Comparison of ENCODE assay signal across 18 cellular contexts in the genomic region with DNA sequence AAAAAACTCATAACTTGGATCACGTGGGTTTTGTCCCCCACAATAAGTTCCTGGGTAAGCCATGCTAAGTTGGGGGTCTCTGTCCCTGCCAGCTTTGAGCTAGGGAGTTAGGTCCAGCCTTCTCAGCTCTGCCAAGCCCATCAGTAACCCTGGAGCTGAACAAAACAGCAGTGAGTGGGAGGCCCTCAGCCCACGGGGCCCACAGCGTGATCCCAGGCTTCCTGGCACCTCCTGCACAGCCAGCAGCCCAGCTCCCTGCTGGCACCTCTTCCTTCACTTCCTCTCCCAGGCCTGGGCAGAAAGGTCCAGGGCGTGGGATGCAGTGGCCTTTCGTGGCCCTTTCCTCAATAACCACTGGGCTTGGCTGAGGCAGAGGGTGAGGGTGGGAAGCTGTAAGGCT. TPM values are rescaled to one million over a fixed set of nuclear protein-coding genes. Genes with fewer than 3 reads are reported as not detected.
DNase-seq lines count a peak whose midpoint lies in the region; ATAC-seq and TF ChIP-seq lines count a peak whose summit lies in the region.
"Had no signal": no experiment of that assay in that cellular context is flagged by ENCODE, and none has a peak within 500 bp of the region (broad histone marks: within the 10 kb centered on the region; RNA-seq: fewer than 3 reads in every experiment).

No MANE protein-coding gene starts in this region.

- no peak overlapping the region for H2BK5ac ChIP-seq in trophoblast cell (ENCODE audit: low read depth, low read length, poor library complexity)

- peaks cover 26% of the 10 kb centered on the region for H3K36me3 Mint-ChIP-seq in nephron progenitor cell (ENCODE audit: low read depth)

- no peak overlapping the region for H3K23ac ChIP-seq in trophoblast cell (ENCODE audit: low read length)

- H3K27ac ChIP-seq in esophagus muscularis mucosa (replicated peaks in 1 of 4) (peak overlapping the region in 3 of 4 donors; percentile 5 to 77 (median 67)), transverse colon (peak overlapping the region; percentile 68 to 87 (median 77)), trophoblast cell (ENCODE audit: low read depth, low read length) (no peak overlapping the region), PC-9 (no peak overlapping the region)
- H3K27ac ChIP-seq: gastrocnemius medialis, psoas muscle, RWPE1 had no signal

- H4K8ac ChIP-seq in trophoblast cell (ENCODE audit: low read depth, low read length): no peak overlapping the region

- H3K9me2 ChIP-seq in PC-9 (ENCODE audit: insufficient read depth): no peaks in the 10 kb centered on the region

- H3K27me3 ChIP-seq in esophagus muscularis mucosa: no peaks in the 10 kb centered on the region
- H3K27me3 ChIP-seq in transverse colon: no peaks in the 10 kb centered on the region
- no peaks in the 10 kb centered on the region for H3K27me3 ChIP-seq in trophoblast cell (ENCODE audit: insufficient read depth, low read length)
- no peaks in the 10 kb centered on the region for H3K27me3 ChIP-seq in PC-9 (ENCODE audit: insufficient read depth, low read depth)
- H3K27me3 ChIP-seq: tibial artery had no signal

- no peak overlapping the region for H3K14ac ChIP-seq in trophoblast cell (ENCODE audit: low read length)

- peaks cover 3% of the 10 kb centered on the region for H3K9me3 Mint-ChIP-seq in nephron progenitor cell
- H3K9me3 Mint-ChIP-seq: activated naive CD4-positive, alpha-beta T cell treated with anti-CD3 and anti-CD28 coated beads for 36 hours had no signal

- H3K4me2 ChIP-seq in trophoblast cell (ENCODE audit: low read length): no peak overlapping the region
- no peak overlapping the region for H3K4me2 ChIP-seq in PC-9

- no peak overlapping the region for H3K4me3 Mint-ChIP-seq in nephron progenitor cell
- H3K4me3 Mint-ChIP-seq: activated naive CD4-positive, alpha-beta T cell treated with anti-CD3 and anti-CD28 coated beads for 36 hours; B cell had no signal

- H2BK12ac ChIP-seq in trophoblast cell (ENCODE audit: low read length): no peak overlapping the region

- H4K12ac ChIP-seq in trophoblast cell (ENCODE audit: low read depth, low read length): no peak overlapping the region

- intact Hi-C loops in esophagus muscularis mucosa (cut with DNase I): no loop called here
- intact Hi-C loops in transverse colon (cut with DNase I; ENCODE audit: low total_unique reads): no loop called here
- intact Hi-C loops in PC-9 (cut with micrococcal nuclease; ENCODE audit: unreplicated experiment): no loop called here

- no peak overlapping the region for H4K91ac ChIP-seq in trophoblast cell (ENCODE audit: low read depth, low read length)

- peaks cover 12% of the 10 kb centered on the region for H3K79me1 ChIP-seq in trophoblast cell (ENCODE audit: low read length)

- no peak overlapping the region for H3K4ac ChIP-seq in trophoblast cell (ENCODE audit: low read depth, low read length)

- H2AK5ac ChIP-seq in trophoblast cell (ENCODE audit: low read length): no peak overlapping the region

- H3K36me3 ChIP-seq in esophagus muscularis mucosa (no peaks in the 10 kb centered on the region), transverse colon (no peaks in the 10 kb centered on the region), trophoblast cell (ENCODE audit: control insufficient read depth in 1 of 2, insufficient read depth in 2 of 2, low read length in 2 of 2) (no peaks in the 10 kb centered on the region), PC-9 (ENCODE audit: low read depth) (no peaks in the 10 kb centered on the region)
- H3K36me3 ChIP-seq: gastrocnemius medialis, tibial artery had no signal

- H4K20me1 ChIP-seq in PC-9 (ENCODE audit: insufficient read depth): no peaks in the 10 kb centered on the region

- no TSS peak for BruUV-seq in PC-9 (replicated peaks; lab: Mats Ljungman, UMichigan)

- H3K4me1 ChIP-seq in esophagus muscularis mucosa (peaks cover 10 to 55% (median 50%) of the 10 kb centered on the region in 4 donors), transverse colon (peaks cover 7 to 38% (median 18%) of the 10 kb centered on the region in 4 donors), trophoblast cell (ENCODE audit: control insufficient read depth in 1 of 2, insufficient read depth in 2 of 2, low read length in 2 of 2) (peaks cover 20 to 21% of the 10 kb centered on the region in 2 experiments), PC-9 (replicated peaks; ENCODE audit: insufficient read depth) (peaks cover 23% of the 10 kb centered on the region)

- peaks cover 71% of the 10 kb centered on the region for H3K4me1 Mint-ChIP-seq in nephron progenitor cell
- H3K4me1 Mint-ChIP-seq: B cell had no signal

- H3K79me2 ChIP-seq in trophoblast cell (ENCODE audit: control insufficient read depth, insufficient read depth, low read length, poor library complexity): no peaks in the 10 kb centered on the region
- H3K79me2 ChIP-seq in PC-9 (ENCODE audit: low read depth): no peaks in the 10 kb centered on the region

- TF ChIP-seq EP300 in esophagus muscularis mucosa (IDR thresholded peaks at IDR 0.05) (no peak), transverse colon (IDR thresholded peaks at IDR 0.05; ENCODE audit: low read depth) (no peak)

- H3F3A ChIP-seq in PC-9 (ENCODE audit: insufficient read depth, low read depth): peaks cover 4% of the 10 kb centered on the region; the same call in 1 of the 2 replicates

- DNase-seq in NCI-H69 (lab: John Stamatoyannopoulos, UW): peak; percentile 64
- DNase-seq in esophagus muscularis mucosa (ENCODE audit: extremely low spot score): no peak
- no peak for DNase-seq in nephron progenitor cell
- no peak for DNase-seq in transverse colon
- DNase-seq in trophoblast cell: no peak
- DNase-seq in PC-9: no peak
- DNase-seq: activated CD4-positive, CD25-positive, alpha-beta regulatory T cell treated with anti-CD3 and anti-CD28 coated beads, Interleukin-2, amount 50 U/mL, for 72 hours; activated CD8-positive, alpha-beta memory T cell treated with anti-CD3 and anti-CD28 coated beads, Interleukin-2, amount 50 U/mL, for 4 hours; activated naive CD4-positive, alpha-beta T cell treated with anti-CD3 and anti-CD28 coated beads for 36 hours; DMS153; gastrocnemius medialis; NCI-H2107; stimulated activated CD4-positive, alpha-beta T cell treated with anti-CD3 and anti-CD28 coated beads, Interleukin-1b, Interleukin-23, amount 100 ng/mL, for 48 hours; tibial artery had no signal

- CTCF ChIA-PET in PC-9 (lab: Charles Lee): no interaction called here

- H3K27ac Mint-ChIP-seq in nephron progenitor cell: peak overlapping the region; percentile 83
- H3K27ac Mint-ChIP-seq: activated naive CD4-positive, alpha-beta T cell treated with anti-CD3 and anti-CD28 coated beads for 36 hours; B cell had no signal

- in situ Hi-C loops in transverse colon (cut with MboI; ENCODE audit: low pct_ligation_motif_present in 1 of 4, low pct_unique_long_range_greater_than_20kb in 1 of 4, low sequenced_read_pairs in 3 of 4): no loop called here

- no peak for TF ChIP-seq CTCF in esophagus muscularis mucosa (IDR thresholded peaks at IDR 0.05)
- TF ChIP-seq CTCF in nephron progenitor cell (IDR thresholded peaks at IDR 0.05): no peak
- no peak for TF ChIP-seq CTCF in transverse colon (IDR thresholded peaks at IDR 0.05)
- TF ChIP-seq CTCF in PC-9 (conservative IDR thresholded peaks at IDR 0.05): no peak

- H3K9me3 ChIP-seq in esophagus muscularis mucosa: no peaks in the 10 kb centered on the region
- H3K9me3 ChIP-seq in transverse colon: no peaks in the 10 kb centered on the region
- H3K9me3 ChIP-seq in trophoblast cell (ENCODE audit: insufficient read depth, low read depth, low read length): no peaks in the 10 kb centered on the region
- no peaks in the 10 kb centered on the region for H3K9me3 ChIP-seq in PC-9 (ENCODE audit: insufficient read depth, low read depth)
- H3K9me3 ChIP-seq: gastrocnemius medialis, psoas muscle, tibial artery had no signal

- H3K27me3 Mint-ChIP-seq in nephron progenitor cell (ENCODE audit: low read depth, poor library complexity): peaks cover 7% of the 10 kb centered on the region
- H3K27me3 Mint-ChIP-seq: B cell had no signal

- H3K4me3 ChIP-seq in esophagus muscularis mucosa (no peak overlapping the region), transverse colon (no peak overlapping the region), trophoblast cell (ENCODE audit: low read depth, low read length) (no peak overlapping the region), PC-9 (no peak overlapping the region)
- H3K4me3 ChIP-seq: gastrocnemius medialis, psoas muscle, tibial artery had no signal

- no peak for ATAC-seq in HG03354 (IDR thresholded peaks at IDR 0.05; ENCODE audit: poor library complexity, severe bottlenecking, unreplicated experiment)
- ATAC-seq: gastrocnemius medialis, psoas muscle had no signal

- H2BK120ac ChIP-seq in trophoblast cell (ENCODE audit: insufficient read depth, low read length, poor library complexity): no peak overlapping the region

- 38% methylated on average over 5 of the region's 5 CpGs for WGBS in esophagus muscularis mucosa
- WGBS in transverse colon (ENCODE audit: low coverage in 1 of 2), 2 donors: 48% methylated on average over 5 of the region's 5 CpGs; no CpG with 5 or more reads in 1 of the 2 donors
- WGBS in trophoblast cell (ENCODE audit: extremely low coverage, insufficient coverage, insufficient read length): no CpG with 5 or more reads among the region's 5 CpGs

- no peak overlapping the region for H3K9ac ChIP-seq in trophoblast cell (ENCODE audit: low read length)

- H2AFZ ChIP-seq in trophoblast cell (ENCODE audit: insufficient read depth, low read length, poor library complexity) (no peak overlapping the region), PC-9 (no peak overlapping the region)

- TF ChIP-seq POLR2A in esophagus muscularis mucosa (IDR thresholded peaks at IDR 0.05; ENCODE audit: low read depth) (no peak), transverse colon (IDR thresholded peaks at IDR 0.05) (no peak)

- POLR2A ChIA-PET in PC-9 (lab: Charles Lee; ENCODE audit: unreplicated experiment): no interaction called here

- H3K18ac ChIP-seq in trophoblast cell (ENCODE audit: low read length): no peak overlapping the region

RNA-seq across cellular contexts. Expression of a gene that starts 35.6 kb away (rescaled TPM):
- total RNA-seq in esophagus muscularis mucosa (100 to 1,000 TPM in 2 of 4 donors, 10 to 100 TPM in 2; 48.6 to 129 (median 104) TPM), transverse colon (10 to 100 TPM; 54.9 to 75.6 (median 69.6) TPM), PC-9 (2021) (48.4 and 52.0 TPM in 2 replicates)
- polyA plus RNA-seq in trophoblast cell (2013): 31.8 and 33.8 TPM in 2 replicates

Comparison
In these comparisons a context has a peak if more than half of its experiments do, and no peak if none do; other contexts are left out.
1. H3K27ac ChIP-seq: peak in esophagus muscularis mucosa (3 of 4) and transverse colon (4 of 4); none in trophoblast cell (single experiment) and PC-9 (single experiment).